ENCODE assay signal across 14 cellular contexts in genomic region chr11:66881927-66882452, GRCh38. TPM values are rescaled to one million over a fixed set of nuclear protein-coding genes. Genes with fewer than 3 reads are reported as not detected.
A peak's percentile ranks its signal among the peaks of the same experiment; 100 is the strongest.
DNase-seq lines count a peak whose midpoint lies in the region; ATAC-seq, FAIRE-seq and TF ChIP-seq lines count a peak whose summit lies in the region.
"Had no signal": no experiment of that assay in that cellular context is flagged by ENCODE, and none has a peak within 500 bp of the region (broad histone marks: within the 10 kb centered on the region; RNA-seq: fewer than 3 reads in every experiment).

No MANE protein-coding gene starts in this region.

- no peak overlapping the region for H3K14ac ChIP-seq in H1 (ENCODE audit: insufficient read length)

- no peak overlapping the region for H3K4me3 Mint-ChIP-seq in progenitor cell of endocrine pancreas (ENCODE audit: low read depth)
- H3K4me3 Mint-ChIP-seq: activated CD8-positive, alpha-beta T cell treated with anti-CD3 and anti-CD28 coated beads for 36 hours; stimulated activated naive CD8-positive, alpha-beta T cell treated with anti-CD3 and anti-CD28 coated beads, Interleukin-15, Interleukin-2, amounts not matched to agents 100 ng/mL and 50 ng/mL, for 24 hours had no signal

- no peaks in the 10 kb centered on the region for H3K36me3 ChIP-seq in H1 (ENCODE audit: control insufficient read depth in 2 of 4, insufficient read depth in 4 of 4, low read length in 3 of 4)
- no peaks in the 10 kb centered on the region for H3K36me3 ChIP-seq in body of pancreas (replicated peaks in 1 of 2; ENCODE audit: insufficient read depth in 1 of 2, low read depth in 2 of 2)
- no peaks in the 10 kb centered on the region for H3K36me3 ChIP-seq in upper lobe of right lung
- H3K36me3 ChIP-seq: heart left ventricle had no signal

- no peak for TF ChIP-seq POLR2A in H1 (IDR thresholded peaks at IDR 0.05; ENCODE audit: control extremely low read depth in 1 of 2, low read depth in 2 of 2, low read length in 2 of 2)
- no peak for TF ChIP-seq POLR2A in body of pancreas (IDR thresholded peaks at IDR 0.05)

- H3K36me3 Mint-ChIP-seq in progenitor cell of endocrine pancreas (ENCODE audit: insufficient read depth): no peaks in the 10 kb centered on the region

- H2BK15ac ChIP-seq in H1 (ENCODE audit: low read length): peak overlapping the region; percentile 8; the same call in 1 of the 2 replicates

- POLR2A ChIA-PET in H1 (lab: Charles Lee; ENCODE audit: partially characterized antibody): interaction anchor here (1.1 to 1.8 kb wide), 3 partner anchors 27 to 40 kb away, joined by 3 to 5 read pairs (median 3); no protein-coding TSS in a partner anchor

- H3K27ac ChIP-seq in H1 (ENCODE audit: low read depth, low read length) (0 out of 2 replicates have a peak overlapping the region, but pooled peaks have one; percentile 2), body of pancreas (no peak overlapping the region), upper lobe of right lung (no peak overlapping the region)
- H3K27ac ChIP-seq: heart left ventricle had no signal

- H2AK5ac ChIP-seq in H1 (ENCODE audit: low read depth, low read length): peak overlapping the region; percentile 76; the same call in 1 of the 2 replicates

- H2AFZ ChIP-seq in H1 (ENCODE audit: low read length): no peak overlapping the region

- H3K4ac ChIP-seq in H1 (replicated peaks; ENCODE audit: insufficient read length, low read depth, low read length): no peak overlapping the region

- H3K9me3 ChIP-seq in H1 (ENCODE audit: insufficient read depth in 2 of 2, low read depth in 1 of 2, low read length in 1 of 2) (no peaks in the 10 kb centered on the region), body of pancreas (no peaks in the 10 kb centered on the region), upper lobe of right lung (no peaks in the 10 kb centered on the region)
- H3K9me3 ChIP-seq: heart left ventricle had no signal

- CTCF ChIA-PET in H1 (lab: Charles Lee; ENCODE audit: partially characterized antibody): interaction anchor here (0.6 to 11.9 kb wide), 22 partner anchors 13 to 519 kb away, joined by 3 to 199 read pairs (median 6); partner anchors contain the start of genes C11orf86 and RCE1

- no peak overlapping the region; the same call in 1 of the 2 replicates for H2BK20ac ChIP-seq in H1 (ENCODE audit: low read length)

- H3K4me1 Mint-ChIP-seq in progenitor cell of endocrine pancreas (ENCODE audit: low read depth): peaks cover 28% of the 10 kb centered on the region

- H3K9me3 Mint-ChIP-seq in progenitor cell of endocrine pancreas (ENCODE audit: low read depth): no peaks in the 10 kb centered on the region
- H3K9me3 Mint-ChIP-seq: activated CD8-positive, alpha-beta T cell treated with anti-CD3 and anti-CD28 coated beads for 36 hours; stimulated activated naive CD8-positive, alpha-beta T cell treated with anti-CD3 and anti-CD28 coated beads, Interleukin-15, Interleukin-2, amounts not matched to agents 100 ng/mL and 50 ng/mL, for 24 hours had no signal

- intact Hi-C loops in body of pancreas (cut with DNase I): no loop called here
- intact Hi-C loops in upper lobe of right lung (cut with DNase I): no loop called here

- H3K56ac ChIP-seq in H1 (replicated peaks; ENCODE audit: insufficient read length, low read depth, low read length): no peak overlapping the region

- no peaks in the 10 kb centered on the region for H3K79me2 ChIP-seq in H1 (ENCODE audit: control insufficient read depth in 1 of 2, insufficient read depth in 2 of 2, low read length in 2 of 2)

- 86% methylated on average over 9 of the region's 9 CpGs; no CpG with 5 or more reads in 1 of the 2 experiments for WGBS in H1 (ENCODE audit: extremely low coverage in 1 of 2, insufficient coverage in 1 of 2, insufficient read length in 1 of 2, insufficient replicate concordance in 2 of 2, low coverage in 1 of 2, low lambda C conversion rate in 2 of 2, missing lambda C conversion rate in 1 of 2), 2 experiments
- WGBS in body of pancreas, 2 donors: 72 to 75% methylated on average over 9 of the region's 9 CpGs

- H4K91ac ChIP-seq in H1 (replicated peaks; ENCODE audit: insufficient read length, low read length): no peak overlapping the region

- no peak overlapping the region for H2BK120ac ChIP-seq in H1 (replicated peaks; ENCODE audit: low read depth, low read length)

- H3K27me3 Mint-ChIP-seq in progenitor cell of endocrine pancreas: peaks cover 4% of the 10 kb centered on the region
- H3K27me3 Mint-ChIP-seq: activated CD8-positive, alpha-beta T cell treated with anti-CD3 and anti-CD28 coated beads for 36 hours; stimulated activated naive CD8-positive, alpha-beta T cell treated with anti-CD3 and anti-CD28 coated beads, Interleukin-15, Interleukin-2, amounts not matched to agents 100 ng/mL and 50 ng/mL, for 24 hours had no signal

- H3K27me3 ChIP-seq in H1 (replicated peaks in 1 of 4; ENCODE audit: control insufficient read depth in 3 of 4, extremely low read depth in 1 of 4, insufficient read depth in 3 of 4, low read length in 3 of 4): no peaks in the 10 kb centered on the region
- no peaks in the 10 kb centered on the region for H3K27me3 ChIP-seq in body of pancreas
- H3K27me3 ChIP-seq in upper lobe of right lung: no peaks in the 10 kb centered on the region
- H3K27me3 ChIP-seq: heart left ventricle had no signal

- FAIRE-seq in H1 (lab: Jason Lieb, UNC): no peak

- H3K27ac Mint-ChIP-seq in progenitor cell of endocrine pancreas: peak overlapping the region; percentile 71
- H3K27ac Mint-ChIP-seq: activated CD8-positive, alpha-beta T cell treated with anti-CD3 and anti-CD28 coated beads for 36 hours; stimulated activated naive CD8-positive, alpha-beta T cell treated with anti-CD3 and anti-CD28 coated beads, Interleukin-15, Interleukin-2, amounts not matched to agents 100 ng/mL and 50 ng/mL, for 24 hours had no signal

- peaks cover 0 to 2% of the 10 kb centered on the region in 2 experiments for H4K20me1 ChIP-seq in H1 (replicated peaks in 1 of 2; ENCODE audit: control insufficient read depth in 1 of 2, insufficient read depth in 2 of 2, low read length in 2 of 2)

- H3K4me3 ChIP-seq in H1 (ENCODE audit: extremely low read depth in 1 of 4, insufficient read depth in 2 of 4, low read depth in 3 of 4, low read length in 4 of 4): no peak overlapping the region
- H3K4me3 ChIP-seq in body of pancreas: no peak overlapping the region
- H3K4me3 ChIP-seq in upper lobe of right lung: no peak overlapping the region
- H3K4me3 ChIP-seq: heart left ventricle had no signal

- H3K18ac ChIP-seq in H1 (ENCODE audit: extremely low read depth, low read length): no peak overlapping the region

- peaks cover 4 to 25% (median 16%) of the 10 kb centered on the region in 4 experiments for H3K4me1 ChIP-seq in H1 (replicated peaks in 1 of 4; ENCODE audit: control insufficient read depth in 3 of 4, insufficient read depth in 4 of 4, low read length in 3 of 4)
- H3K4me1 ChIP-seq in body of pancreas: peaks cover 16% of the 10 kb centered on the region
- H3K4me1 ChIP-seq in upper lobe of right lung: no peaks in the 10 kb centered on the region

- H2BK12ac ChIP-seq in H1 (ENCODE audit: low read depth, low read length): no peak overlapping the region

- no peak for TF ChIP-seq RAD21 in H1 (IDR thresholded peaks at IDR 0.05 in 1 of 2, conservative IDR thresholded peaks at IDR 0.05 in 1 of 2; ENCODE audit: low read depth in 2 of 2, low read length in 2 of 2)

- no peaks in the 10 kb centered on the region for H3K23me2 ChIP-seq in H1 (ENCODE audit: low read depth, low read length)

- no peak overlapping the region for H4K5ac ChIP-seq in H1 (ENCODE audit: insufficient read length, low read depth, low read length)

- ATAC-seq in body of pancreas (no peak), upper lobe of right lung (no peak)
- ATAC-seq: activated CD8-positive, alpha-beta T cell treated with anti-CD3 and anti-CD28 coated beads for 36 hours; heart left ventricle had no signal

- no peak for TF ChIP-seq EP300 in H1 (IDR thresholded peaks at IDR 0.05; ENCODE audit: borderline replicate concordance in 1 of 2, low read depth in 2 of 2, low read length in 2 of 2)

- H3K9ac ChIP-seq in H1 (replicated peaks in 1 of 4; ENCODE audit: extremely low read depth in 1 of 4, low read depth in 3 of 4, low read length in 3 of 4): no peak overlapping the region; a peak in 1 of 7 replicates

- no peak overlapping the region for H3K4me2 ChIP-seq in H1 (ENCODE audit: insufficient read depth in 1 of 2, low read depth in 2 of 2, low read length in 2 of 2)

- TF ChIP-seq CTCF in H1 (IDR thresholded peaks at IDR 0.05; ENCODE audit: control extremely low read depth in 1 of 3, insufficient read depth in 1 of 3, low read depth in 1 of 3, low read length in 3 of 3) (no peak), progenitor cell of endocrine pancreas (IDR thresholded peaks at IDR 0.05; ENCODE audit: unreplicated experiment) (no peak), body of pancreas (IDR thresholded peaks at IDR 0.05) (no peak), upper lobe of right lung (IDR thresholded peaks at IDR 0.05) (no peak)

- H4K8ac ChIP-seq in H1 (ENCODE audit: extremely low read depth, insufficient read depth, low read length): peak overlapping the region; percentile 82; the same call in 1 of the 2 replicates

- no peak overlapping the region for H3K23ac ChIP-seq in H1 (ENCODE audit: insufficient read length)

- peak; percentile 4 for DNase-seq in DMS153 (lab: John Stamatoyannopoulos, UW)
- DNase-seq in DMS153 treated with DMSO at 0.1 percent for 48 hours (lab: John Stamatoyannopoulos, UW; ENCODE audit: unreplicated experiment): no peak
- peak; percentile 29 for DNase-seq in NCI-H1694 treated with DMSO at 0.1 percent for 48 hours (lab: John Stamatoyannopoulos, UW)
- no peak for DNase-seq in H1 (ENCODE audit: low read depth in 1 of 2, low spot score in 2 of 2)
- DNase-seq in progenitor cell of endocrine pancreas (ENCODE audit: low spot score, unreplicated experiment): no peak
- no peak for DNase-seq in HuH-7 (ENCODE audit: low spot score)
- no peak for DNase-seq in body of pancreas
- DNase-seq in upper lobe of right lung: no peak
- DNase-seq: 8988T; activated CD8-positive, alpha-beta T cell treated with anti-CD3 and anti-CD28 coated beads for 36 hours; activated gamma-delta T cell; NK-92 treated with Interleukin-12 subunit alpha and Interleukin-12 subunit beta, amount 100 ng/mL, for 24 hours had no signal

- H3K79me1 ChIP-seq in H1 (ENCODE audit: low read depth, low read length): peaks cover 2% of the 10 kb centered on the region

- no peak overlapping the region; the same call in 1 of the 2 replicates for H2BK5ac ChIP-seq in H1 (ENCODE audit: low read depth, low read length)

RNA-seq across cellular contexts. Expression of gene LRFN4, which starts 25.1 kb away (rescaled TPM):
- 64.3 and 67.6 TPM in 2 replicates for total RNA-seq in H1 (2021; fragmentation: NEBNext Ultra II Directional; extraction: Animal tissue kit (Norgen Biotek cat#: 25700))
- 49.8 and 66.9 TPM in 2 replicates for polyA plus RNA-seq in H1 (2011; rRNA removed)
- polyA plus RNA-seq in H1 (2011; cell fraction: cytosol; rRNA removed): 38.6 TPM
- polyA plus RNA-seq in H1 (2011; cell fraction: nucleus; rRNA removed): 112 TPM
- polyA plus RNA-seq in H1 (2012, experiment 1 of 2): 24.3 to 37.8 TPM (median 34.2 TPM) in 4 replicates
- polyA plus RNA-seq in H1 (2012, experiment 2 of 2): 32.6 TPM
- 37.5 TPM for polyA plus RNA-seq in H1 (2013, experiment 1 of 2)
- polyA plus RNA-seq in H1 (2013, experiment 2 of 2): 32.3 TPM
- 8.3 and 9.8 TPM in 2 replicates for polyA minus RNA-seq in H1 (2011; rRNA and poly(A)+ RNA removed)
- polyA minus RNA-seq in H1 (2011; cell fraction: cytosol; rRNA and poly(A)+ RNA removed): 32.6 TPM
- 32.0 TPM for polyA minus RNA-seq in H1 (2011; cell fraction: nucleus; rRNA and poly(A)+ RNA removed)
- total RNA-seq in progenitor cell of endocrine pancreas (19.6 and 20.2 TPM in 2 replicates), body of pancreas (1 to 10 TPM; 2.3 to 3.0 TPM), upper lobe of right lung (14.0 TPM)

RNA-seq across cellular contexts. Expression of gene RCE1, which starts 38.7 kb away (rescaled TPM):
- 33.7 and 35.8 TPM in 2 replicates for total RNA-seq in H1 (2021; fragmentation: NEBNext Ultra II Directional; extraction: Animal tissue kit (Norgen Biotek cat#: 25700))
- 84.8 and 119 TPM in 2 replicates for polyA plus RNA-seq in H1 (2011; rRNA removed)
- 51.7 TPM for polyA plus RNA-seq in H1 (2011; cell fraction: cytosol; rRNA removed)
- 112 TPM for polyA plus RNA-seq in H1 (2011; cell fraction: nucleus; rRNA removed)
- polyA plus RNA-seq in H1 (2012, experiment 1 of 2): 26.3 to 35.1 TPM (median 34.3 TPM) in 4 replicates
- 38.1 TPM for polyA plus RNA-seq in H1 (2012, experiment 2 of 2)
- polyA plus RNA-seq in H1 (2013, experiment 1 of 2): 44.3 TPM
- 46.4 TPM for polyA plus RNA-seq in H1 (2013, experiment 2 of 2)
- 22.8 and 25.8 TPM in 2 replicates for polyA minus RNA-seq in H1 (2011; rRNA and poly(A)+ RNA removed)
- polyA minus RNA-seq in H1 (2011; cell fraction: cytosol; rRNA and poly(A)+ RNA removed): 22.8 TPM
- 27.7 TPM for polyA minus RNA-seq in H1 (2011; cell fraction: nucleus; rRNA and poly(A)+ RNA removed)
- 32.7 and 33.3 TPM in 2 replicates for total RNA-seq in progenitor cell of endocrine pancreas
- total RNA-seq in body of pancreas: 10 to 100 TPM; 14.3 to 18.8 TPM
- total RNA-seq in upper lobe of right lung: 18.4 TPM

Comparison
In these comparisons a context has a peak if more than half of its experiments do, and no peak if none do; other contexts are left out.
1. DNase-seq: peak in DMS153 (single experiment) and NCI-H1694 treated with DMSO at 0.1 percent for 48 hours (single experiment); none in DMS153 treated with DMSO at 0.1 percent for 48 hours (single experiment), H1 (0 of 2), progenitor cell of endocrine pancreas (single experiment), HuH-7 (single experiment), body of pancreas (0 of 4) and upper lobe of right lung (single experiment).